In the genomic region with DNA sequence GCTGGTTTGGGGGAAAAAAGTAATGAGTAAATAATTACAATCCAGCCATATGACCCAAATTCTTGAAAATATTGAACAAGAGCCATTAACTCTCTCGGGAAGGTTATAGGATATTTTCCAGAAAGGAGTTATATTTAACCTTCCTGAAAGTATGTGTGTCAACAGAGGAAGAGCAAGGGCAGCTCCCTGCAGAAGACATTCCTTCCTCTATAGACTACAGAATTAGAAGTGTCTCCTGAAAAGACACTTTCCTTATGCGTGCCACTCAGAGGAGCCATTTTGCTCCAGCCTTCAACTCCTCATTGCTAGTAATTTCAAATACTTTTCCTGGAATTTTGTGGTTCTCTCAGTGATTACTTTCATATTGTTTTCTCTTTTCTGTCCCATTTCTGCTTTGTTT, we compare ENCODE assay signal across 26 cellular contexts.
DNase-seq lines count a peak whose midpoint lies in the region; ATAC-seq and TF ChIP-seq lines count a peak whose summit lies in the region.
"Had no signal": no experiment of that assay in that cellular context is flagged by ENCODE, and none has a peak within 500 bp of the region (broad histone marks: within the 10 kb centered on the region; RNA-seq: fewer than 3 reads in every experiment).

No MANE protein-coding gene starts in this region.

- ATAC-seq in left ventricle myocardium superior (peak; percentile 42), psoas muscle (peak; percentile 43 to 79 (median 60))
- ATAC-seq in stimulated activated naive CD8-positive, alpha-beta T cell treated with anti-CD3 and anti-CD28 coated beads, Interleukin-15, amount 100 ng/mL, for 72 hours: no peak
- ATAC-seq: GM23338, PC-3 had no signal

- H3K4me3 ChIP-seq in cardiac muscle cell (no peak overlapping the region), psoas muscle (no peak overlapping the region), tibial artery (no peak overlapping the region)
- H3K4me3 ChIP-seq: BLaER1, GM23338 had no signal

- WGBS in psoas muscle, 3 donors: 12 to 19% (median 15%) methylated on average over 2 of the region's 2 CpGs

- no peaks in the 10 kb centered on the region for H3K27me3 Mint-ChIP-seq in stimulated activated naive CD8-positive, alpha-beta T cell treated with anti-CD3 and anti-CD28 coated beads, Interleukin-15, amount 100 ng/mL, for 72 hours
- H3K27me3 Mint-ChIP-seq: CD4-positive, alpha-beta T cell had no signal

- H3K4me3 Mint-ChIP-seq in stimulated activated naive CD8-positive, alpha-beta T cell treated with anti-CD3 and anti-CD28 coated beads, Interleukin-15, amount 100 ng/mL, for 72 hours: no peak overlapping the region
- H3K4me3 Mint-ChIP-seq: CD4-positive, alpha-beta T cell; GM23338; H9 had no signal

- H3K27ac ChIP-seq in cardiac muscle cell (peak overlapping the region; percentile 91), psoas muscle (peak overlapping the region; percentile 73), tibial artery (peak overlapping the region; percentile 44 to 56)
- H3K27ac ChIP-seq: BLaER1 had no signal

- intact Hi-C loops in cardiac septum (cut with DNase I) (loop anchor here (5.0 kb wide), 1 partner anchor 39 kb away; no protein-coding TSS in a partner anchor), left ventricle myocardium superior (cut with micrococcal nuclease) (no loop called here), psoas muscle (cut with DNase I) (loop anchor here in 1 of 2 donors (5.0 kb wide), 1 partner anchor 39 kb away; no protein-coding TSS in a partner anchor), tibial artery (cut with DNase I; ENCODE audit: low total_unique reads) (no loop called here)

- H3K27ac Mint-ChIP-seq in stimulated activated naive CD8-positive, alpha-beta T cell treated with anti-CD3 and anti-CD28 coated beads, Interleukin-15, amount 100 ng/mL, for 72 hours: no peak overlapping the region
- H3K27ac Mint-ChIP-seq: CD4-positive, alpha-beta T cell; GM23338; H9 had no signal

- no peaks in the 10 kb centered on the region for H3K9me3 Mint-ChIP-seq in stimulated activated naive CD8-positive, alpha-beta T cell treated with anti-CD3 and anti-CD28 coated beads, Interleukin-15, amount 100 ng/mL, for 72 hours
- H3K9me3 Mint-ChIP-seq: GM23338, H9 had no signal

- no peaks in the 10 kb centered on the region for H3K36me3 ChIP-seq in cardiac muscle cell
- no peaks in the 10 kb centered on the region for H3K36me3 ChIP-seq in psoas muscle (ENCODE audit: insufficient read depth in 1 of 2, low read depth in 1 of 2)
- H3K36me3 ChIP-seq in tibial artery: no peaks in the 10 kb centered on the region
- H3K36me3 ChIP-seq: BLaER1 had no signal

- H3K27me3 ChIP-seq in cardiac muscle cell (no peaks in the 10 kb centered on the region), psoas muscle (ENCODE audit: insufficient read depth in 3 of 3, low read length in 2 of 3) (no peaks in the 10 kb centered on the region), tibial artery (no peaks in the 10 kb centered on the region)
- H3K27me3 ChIP-seq: BLaER1 had no signal

- H3K4me1 ChIP-seq in cardiac muscle cell (ENCODE audit: low read depth): peaks cover 37% of the 10 kb centered on the region
- peaks cover 29% of the 10 kb centered on the region for H3K4me1 ChIP-seq in psoas muscle
- peaks cover 0 to 36% (median 25%) of the 10 kb centered on the region in 4 donors for H3K4me1 ChIP-seq in tibial artery
- H3K4me1 ChIP-seq: BLaER1 had no signal

- DNase-seq in cardiac muscle cell (ENCODE audit: low read depth in 1 of 2, low spot score in 1 of 2): no peak
- DNase-seq in cardiac septum (ENCODE audit: low spot score): no peak
- no peak for DNase-seq in left ventricle myocardium superior
- no peak for DNase-seq in psoas muscle
- no peak for DNase-seq in tibial artery
- no peak for DNase-seq in C1 segment of cervical spinal cord (lab: John Stamatoyannopoulos, UW)
- DNase-seq in anterior cingulate cortex (lab: John Stamatoyannopoulos, UW): no peak
- DNase-seq in stimulated activated naive CD8-positive, alpha-beta T cell treated with anti-CD3 and anti-CD28 coated beads, Interleukin-15, amount 100 ng/mL, for 72 hours: no peak
- DNase-seq: 8988T; ACHN; CD4-positive, alpha-beta T cell; COR-L47; DMS53; H9; KBM-7; NCI-H1105 treated with DMSO at 0.1 percent for 48 hours; NCI-H146; NCI-H1930; NCI-H2107; NCI-H446; NCI-H524 treated with DMSO at 0.1 percent for 48 hours; NCI-H774; PC-3; SHP77 had no signal

- H3K9me3 ChIP-seq in cardiac muscle cell (ENCODE audit: low read depth): no peaks in the 10 kb centered on the region
- no peaks in the 10 kb centered on the region for H3K9me3 ChIP-seq in psoas muscle
- H3K9me3 ChIP-seq in tibial artery: no peaks in the 10 kb centered on the region
- H3K9me3 ChIP-seq: BLaER1 had no signal

- TF ChIP-seq CTCF in cardiac muscle cell (IDR thresholded peaks at IDR 0.05; ENCODE audit: low read depth, low read length) (no peak), psoas muscle (IDR thresholded peaks at IDR 0.05) (no peak), tibial artery (IDR thresholded peaks at IDR 0.05) (no peak)

- no peaks in the 10 kb centered on the region for H3K4me1 Mint-ChIP-seq in stimulated activated naive CD8-positive, alpha-beta T cell treated with anti-CD3 and anti-CD28 coated beads, Interleukin-15, amount 100 ng/mL, for 72 hours
- H3K4me1 Mint-ChIP-seq: GM23338 had no signal
